Comparison of ENCODE assay signal across 22 cellular contexts in the genomic region with DNA sequence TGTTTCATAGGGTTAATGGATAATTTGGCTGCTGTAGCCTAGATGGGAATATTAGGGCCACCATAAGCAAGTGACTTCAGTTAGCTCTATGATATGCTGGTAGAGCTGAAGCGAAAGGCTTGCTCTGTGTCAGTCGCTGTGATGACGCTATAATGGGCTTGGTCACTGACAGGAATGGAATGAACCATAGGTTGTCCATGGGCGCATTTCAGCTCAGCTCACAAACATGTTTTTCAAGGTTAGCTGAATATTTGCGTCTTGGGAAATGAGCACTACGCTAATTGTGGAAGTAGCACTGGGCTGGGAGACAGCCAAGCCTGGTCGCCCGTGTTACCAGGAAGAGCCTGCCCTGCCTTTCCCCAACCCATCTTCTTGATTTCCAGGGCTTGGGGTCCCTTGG. TPM values are rescaled to one million over a fixed set of nuclear protein-coding genes. Genes with fewer than 3 reads are reported as not detected.
A peak's percentile ranks its signal among the peaks of the same experiment; 100 is the strongest.
DNase-seq lines count a peak whose midpoint lies in the region; ATAC-seq and FAIRE-seq lines count a peak whose summit lies in the region.
"Had no signal": no experiment of that assay in that cellular context is flagged by ENCODE, and none has a peak within 500 bp of the region (broad histone marks: within the 10 kb centered on the region; RNA-seq: fewer than 3 reads in every experiment).

No MANE protein-coding gene starts in this region.

- H3K27ac ChIP-seq in mucosa of rectum (ENCODE audit: low read depth in 2 of 2, low read length in 2 of 2) (peak overlapping the region; percentile 54 to 56), small intestine (ENCODE audit: low read depth in 1 of 2, low read length in 1 of 2) (peak overlapping the region; percentile 81 to 86)
- H3K27ac ChIP-seq: 22Rv1; A549; BLaER1 treated with 17β-estradiol and CSF1 and Interleukin-3, amounts not matched to agents 10 nM and 100 nM; C4-2B had no signal

- H3K27me3 ChIP-seq in mucosa of rectum (ENCODE audit: control insufficient read depth in 2 of 2, insufficient read depth in 2 of 2, low read length in 2 of 2) (no peaks in the 10 kb centered on the region), small intestine (ENCODE audit: control insufficient read depth in 2 of 2, insufficient read depth in 2 of 2, low read length in 2 of 2) (no peaks in the 10 kb centered on the region)
- H3K27me3 ChIP-seq: BLaER1 treated with 17β-estradiol and CSF1 and Interleukin-3, amounts not matched to agents 10 nM and 100 nM had no signal

- H3K9ac ChIP-seq in mucosa of rectum (ENCODE audit: low read depth in 1 of 2, low read length in 2 of 2), result no peak overlapping the region
- H3K9ac ChIP-seq: BLaER1 treated with 17β-estradiol and CSF1 and Interleukin-3, amounts not matched to agents 10 nM and 100 nM had no signal

- no peak overlapping the region for H3K4me3 Mint-ChIP-seq in activated naive CD8-positive, alpha-beta T cell treated with anti-CD3 and anti-CD28 coated beads, Interleukin-2, amount 10 ng/mL, durations not matched to agents 7 days and 5 days
- H3K4me3 Mint-ChIP-seq in activated naive CD8-positive, alpha-beta T cell treated with anti-CD3 and anti-CD28 coated beads for 36 hours, result no peak overlapping the region
- H3K4me3 Mint-ChIP-seq: B cell; CD4-positive, alpha-beta T cell; CD8-positive, alpha-beta T cell had no signal

- no peak for ATAC-seq in activated naive CD8-positive, alpha-beta T cell treated with anti-CD3 and anti-CD28 coated beads, Interleukin-2, amount 10 ng/mL, durations not matched to agents 7 days and 5 days (ENCODE audit: low read depth)
- ATAC-seq: A549; CD8-positive, alpha-beta T cell had no signal

- H3K4me1 Mint-ChIP-seq in activated naive CD8-positive, alpha-beta T cell treated with anti-CD3 and anti-CD28 coated beads, Interleukin-2, amount 10 ng/mL, durations not matched to agents 7 days and 5 days, result peaks cover 13% of the 10 kb centered on the region
- peaks cover 7% of the 10 kb centered on the region for H3K4me1 Mint-ChIP-seq in activated naive CD8-positive, alpha-beta T cell treated with anti-CD3 and anti-CD28 coated beads for 36 hours

- peaks cover 6% of the 10 kb centered on the region for H3K9me3 Mint-ChIP-seq in activated naive CD8-positive, alpha-beta T cell treated with anti-CD3 and anti-CD28 coated beads, Interleukin-2, amount 10 ng/mL, durations not matched to agents 7 days and 5 days
- no peaks in the 10 kb centered on the region for H3K9me3 Mint-ChIP-seq in activated naive CD8-positive, alpha-beta T cell treated with anti-CD3 and anti-CD28 coated beads for 36 hours
- H3K9me3 Mint-ChIP-seq: CD4-positive, alpha-beta T cell had no signal

- no peak for DNase-seq in activated naive CD8-positive, alpha-beta T cell treated with anti-CD3 and anti-CD28 coated beads, Interleukin-2, amount 10 ng/mL, durations not matched to agents 7 days and 5 days
- no peak for DNase-seq in activated naive CD8-positive, alpha-beta T cell treated with anti-CD3 and anti-CD28 coated beads for 36 hours
- no peak for DNase-seq in small intestine
- no peak for DNase-seq in HK-2 (ENCODE audit: unreplicated experiment)
- no peak for DNase-seq in activated effector memory CD4-positive, alpha-beta T cell treated with anti-CD3 and anti-CD28 coated beads, Interleukin-2, amount 50 U/mL, for 16 hours
- DNase-seq: AML-193; Caco-2; Calu3; CD4-positive, alpha-beta T cell; CD8-positive, alpha-beta T cell; DMS79 treated with DMSO at 0.1 percent for 48 hours; GF-D8 had no signal

- WGBS in small intestine, 3 donors, result 92 to 96% (median 93%) methylated on average over 8 of the region's 8 CpGs

- H3K36me3 ChIP-seq in mucosa of rectum (ENCODE audit: control insufficient read depth in 2 of 2, insufficient read depth in 2 of 2, low read length in 2 of 2) (no peaks in the 10 kb centered on the region), small intestine (ENCODE audit: control insufficient read depth in 2 of 2, insufficient read depth in 2 of 2, low read length in 2 of 2) (no peaks in the 10 kb centered on the region)
- H3K36me3 ChIP-seq: BLaER1 treated with 17β-estradiol and CSF1 and Interleukin-3, amounts not matched to agents 10 nM and 100 nM had no signal

- peaks cover 17% of the 10 kb centered on the region for H3K27me3 Mint-ChIP-seq in activated naive CD8-positive, alpha-beta T cell treated with anti-CD3 and anti-CD28 coated beads, Interleukin-2, amount 10 ng/mL, durations not matched to agents 7 days and 5 days
- no peaks in the 10 kb centered on the region for H3K27me3 Mint-ChIP-seq in activated naive CD8-positive, alpha-beta T cell treated with anti-CD3 and anti-CD28 coated beads for 36 hours
- H3K27me3 Mint-ChIP-seq: CD4-positive, alpha-beta T cell had no signal

- peaks cover 14 to 20% of the 10 kb centered on the region in 2 donors for H3K4me1 ChIP-seq in mucosa of rectum (ENCODE audit: control insufficient read depth in 2 of 2, insufficient read depth in 2 of 2, low read length in 2 of 2)
- H3K4me1 ChIP-seq in small intestine (ENCODE audit: control insufficient read depth in 2 of 2, insufficient read depth in 1 of 2, low read depth in 1 of 2, low read length in 1 of 2), result peaks cover 4 to 22% of the 10 kb centered on the region in 2 donors

- FAIRE-seq in small intestine (lab: Jason Lieb, UNC), result no peak
- FAIRE-seq: A549, D721Med, G401.6, GM12891, GM19239 had no signal

- H3K4me3 ChIP-seq in mucosa of rectum (ENCODE audit: low read length in 2 of 2) (no peak overlapping the region), small intestine (ENCODE audit: low read depth in 1 of 2, low read length in 2 of 2) (no peak overlapping the region)
- H3K4me3 ChIP-seq: A549; BLaER1 treated with 17β-estradiol and CSF1 and Interleukin-3, amounts not matched to agents 10 nM and 100 nM had no signal

- H3K27ac Mint-ChIP-seq in activated naive CD8-positive, alpha-beta T cell treated with anti-CD3 and anti-CD28 coated beads, Interleukin-2, amount 10 ng/mL, durations not matched to agents 7 days and 5 days, result peak overlapping the region; percentile 35
- no peak overlapping the region for H3K27ac Mint-ChIP-seq in activated naive CD8-positive, alpha-beta T cell treated with anti-CD3 and anti-CD28 coated beads for 36 hours
- H3K27ac Mint-ChIP-seq: B cell; CD4-positive, alpha-beta T cell; CD8-positive, alpha-beta T cell had no signal

- H3K9me3 ChIP-seq in mucosa of rectum (ENCODE audit: control insufficient read depth in 2 of 2, low read length in 2 of 2) (no peaks in the 10 kb centered on the region), small intestine (ENCODE audit: control insufficient read depth, low read depth) (no peaks in the 10 kb centered on the region)

- H3K36me3 Mint-ChIP-seq in activated naive CD8-positive, alpha-beta T cell treated with anti-CD3 and anti-CD28 coated beads, Interleukin-2, amount 10 ng/mL, durations not matched to agents 7 days and 5 days, result no peaks in the 10 kb centered on the region
- no peaks in the 10 kb centered on the region for H3K36me3 Mint-ChIP-seq in activated naive CD8-positive, alpha-beta T cell treated with anti-CD3 and anti-CD28 coated beads for 36 hours
- H3K36me3 Mint-ChIP-seq: CD8-positive, alpha-beta T cell had no signal

- POLR2A ChIA-PET in activated naive CD8-positive, alpha-beta T cell treated with anti-CD3 and anti-CD28 coated beads, Interleukin-2, amount 10 ng/mL, durations not matched to agents 7 days and 5 days (lab: Charles Lee), result no interaction called here

RNA-seq across cellular contexts. Expression of a gene that starts 3.2 kb away (rescaled TPM):
- 1 to 10 TPM; 4.7 to 5.2 TPM for total RNA-seq in activated naive CD8-positive, alpha-beta T cell treated with anti-CD3 and anti-CD28 coated beads, Interleukin-2, amount 10 ng/mL, durations not matched to agents 7 days and 5 days
- total RNA-seq in activated naive CD8-positive, alpha-beta T cell treated with anti-CD3 and anti-CD28 coated beads for 36 hours, result under 1 TPM; 0.62 to 0.88 TPM
- polyA plus RNA-seq in small intestine, result 100 to 1,000 TPM in 2 of 3 donors, 10 to 100 TPM in 1; 85.6 to 617 (median 598) TPM

RNA-seq across cellular contexts. Expression of a gene that starts 6.0 kb away (rescaled TPM):
- 10 to 100 TPM; 53.1 to 59.6 TPM for total RNA-seq in activated naive CD8-positive, alpha-beta T cell treated with anti-CD3 and anti-CD28 coated beads, Interleukin-2, amount 10 ng/mL, durations not matched to agents 7 days and 5 days
- 10 to 100 TPM; 52.5 to 58.7 TPM for total RNA-seq in activated naive CD8-positive, alpha-beta T cell treated with anti-CD3 and anti-CD28 coated beads for 36 hours
- polyA plus RNA-seq in small intestine, result 10 to 100 TPM; 23.3 to 53.0 (median 43.8) TPM
